Comparison of ENCODE assay signal across 19 cellular contexts in genomic region chr2:177118636-177119035, GRCh38.
"Had no signal": no experiment of that assay in that cellular context is flagged by ENCODE, and none has a peak within 500 bp of the region (broad histone marks: within the 10 kb centered on the region; RNA-seq: fewer than 3 reads in every experiment).

No MANE protein-coding gene starts in this region.

- H3K4me3 Mint-ChIP-seq: activated B cell treated with CpG ODN at 0.5 μM for 24 hours; activated CD8-positive, alpha-beta T cell treated with anti-CD3 and anti-CD28 coated beads, Interleukin-2, amount 10 ng/mL, durations not matched to agents 7 days and 5 days; dendritic cell treated with granulocyte-macrophage colony-stimulating factor and Interleukin-4, amounts not matched to agents 40 ng/mL and 50 ng/mL, for 4 days; memory B cell; natural killer cell; stimulated activated naive B cell treated with anti-CD40 and anti-IgM and Interleukin-4, amounts not matched to agents 10 μg/mL and 1 μg/mL and 100 μg/mL, for 72 hours had no signal

- H3K9me3 ChIP-seq: neutrophil, thyroid gland had no signal

- H3K27ac ChIP-seq: epithelial cell of prostate, heart left ventricle, neutrophil, parathyroid adenoma, thyroid gland had no signal

- H3K9me3 Mint-ChIP-seq: dendritic cell treated with granulocyte-macrophage colony-stimulating factor and Interleukin-4, amounts not matched to agents 40 ng/mL and 50 ng/mL, for 4 days; memory B cell; natural killer cell had no signal

- H3K36me3 ChIP-seq: heart left ventricle, neutrophil, thyroid gland had no signal

- H3K27ac Mint-ChIP-seq: activated B cell treated with CpG ODN at 0.5 μM for 24 hours; activated CD8-positive, alpha-beta T cell treated with anti-CD3 and anti-CD28 coated beads, Interleukin-2, amount 10 ng/mL, durations not matched to agents 7 days and 5 days; dendritic cell treated with granulocyte-macrophage colony-stimulating factor and Interleukin-4, amounts not matched to agents 40 ng/mL and 50 ng/mL, for 4 days; memory B cell; natural killer cell; stimulated activated naive B cell treated with anti-CD40 and anti-IgM and Interleukin-4, amounts not matched to agents 10 μg/mL and 1 μg/mL and 100 μg/mL, for 72 hours had no signal

- H3K4me1 Mint-ChIP-seq: activated B cell treated with CpG ODN at 0.5 μM for 24 hours; memory B cell; natural killer cell; stimulated activated naive B cell treated with anti-CD40 and anti-IgM and Interleukin-4, amounts not matched to agents 10 μg/mL and 1 μg/mL and 100 μg/mL, for 72 hours had no signal

- H3K4me1 ChIP-seq: heart left ventricle, parathyroid adenoma, thyroid gland had no signal

- H3K36me3 Mint-ChIP-seq: memory B cell; natural killer cell; stimulated activated naive B cell treated with anti-CD40 and anti-IgM and Interleukin-4, amounts not matched to agents 10 μg/mL and 1 μg/mL and 100 μg/mL, for 72 hours had no signal

- H2AFZ ChIP-seq: parathyroid adenoma had no signal

- H3K27me3 ChIP-seq: neutrophil, thyroid gland had no signal

- DNase-seq: activated B cell treated with CpG ODN at 0.5 μM for 24 hours; activated CD4-positive, alpha-beta T cell treated with anti-CD3 and anti-CD28 coated beads for 48 hours; activated CD8-positive, alpha-beta T cell treated with anti-CD3 and anti-CD28 coated beads, Interleukin-2, amount 10 ng/mL, durations not matched to agents 7 days and 5 days; anterior cingulate cortex; effector memory CD4-positive, alpha-beta T cell; heart left ventricle; kidney; left ventricle myocardium superior; natural killer cell; retina; stimulated activated CD4-positive, alpha-beta T cell treated with anti-CD3 and anti-CD28 coated beads, Interleukin-15, amount 100 ng/mL, for 24 hours; stimulated activated CD4-positive, alpha-beta T cell treated with anti-CD3 and anti-CD28 coated beads, Interleukin-4, amount 100 ng/mL, for 1 hour; stimulated activated naive B cell treated with anti-CD40 and anti-IgM and Interleukin-4, amounts not matched to agents 10 μg/mL and 1 μg/mL and 100 μg/mL, for 72 hours; thyroid gland had no signal

- H3K79me2 ChIP-seq: parathyroid adenoma had no signal

- H3K9ac ChIP-seq: parathyroid adenoma had no signal

- H3K4me3 ChIP-seq: heart left ventricle, thyroid gland had no signal

- H3K27me3 Mint-ChIP-seq: dendritic cell treated with granulocyte-macrophage colony-stimulating factor and Interleukin-4, amounts not matched to agents 40 ng/mL and 50 ng/mL, for 4 days had no signal
